ENCODE assay signal across 33 cellular contexts in the genomic region with DNA sequence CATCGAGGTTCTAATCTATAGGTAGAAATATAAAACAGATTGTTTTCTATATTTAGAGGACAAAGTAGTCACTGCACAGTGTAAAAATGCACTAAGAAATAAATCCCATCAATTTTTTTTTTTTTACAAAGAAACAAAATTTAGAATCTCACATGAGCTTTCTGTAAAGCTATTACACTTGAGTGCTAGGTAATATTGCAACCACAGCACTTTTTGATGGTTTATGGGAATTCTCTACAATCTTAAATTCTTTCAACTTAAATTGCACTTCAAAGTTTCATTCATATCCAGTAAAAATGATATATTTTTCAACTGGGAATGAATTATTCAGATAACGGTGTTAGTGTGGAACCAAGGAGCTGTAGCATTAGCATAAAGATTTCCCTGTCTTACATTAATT.
"Had no signal": no experiment of that assay in that cellular context is flagged by ENCODE, and none has a peak within 500 bp of the region (broad histone marks: within the 10 kb centered on the region; RNA-seq: fewer than 3 reads in every experiment).

No MANE protein-coding gene starts in this region.

- H3K27ac ChIP-seq: adrenal gland, body of pancreas, brain microvascular endothelial cell, breast epithelium, VCaP had no signal

- H3K4me3 ChIP-seq: adrenal gland, body of pancreas, breast epithelium had no signal

- FAIRE-seq: astrocyte, TTC549 had no signal

- ATAC-seq: activated CD8-positive, alpha-beta T cell treated with anti-CD3 and anti-CD28 coated beads for 36 hours; activated naive CD4-positive, alpha-beta T cell treated with anti-CD3 and anti-CD28 coated beads, Interleukin-2, amount 50 U/mL, for 72 hours; activated T-cell treated with anti-CD3 and anti-CD28 coated beads, Interleukin-2, amount 50 U/mL, for 4 hours; activated T-cell treated with anti-CD3 and anti-CD28 coated beads, Interleukin-2, amount 50 U/mL, for 72 hours; activated T-helper 17 cell treated with anti-CD3 and anti-CD28 coated beads, Interleukin-2, amount 50 U/mL, for 72 hours; body of pancreas had no signal

- H3K4me1 ChIP-seq: adrenal gland, body of pancreas, breast epithelium had no signal

- H3K27me3 ChIP-seq: adrenal gland, body of pancreas, brain microvascular endothelial cell, breast epithelium had no signal

- H3K36me3 ChIP-seq: adrenal gland, brain microvascular endothelial cell, breast epithelium had no signal

- DNase-seq: activated B cell treated with CpG ODN at 0.5 μM for 24 hours; activated CD4-positive, alpha-beta memory T cell treated with anti-CD3 and anti-CD28 coated beads for 36 hours; activated CD4-positive, alpha-beta T cell treated with anti-CD3 and anti-CD28 coated beads for 4 hours; activated CD4-positive, alpha-beta T cell treated with anti-CD3 and anti-CD28 coated beads, Interleukin-2, amount 10 ng/mL, durations not matched to agents 24 days and 14 days; activated CD4-positive, alpha-beta T cell treated with anti-CD3 and anti-CD28 coated beads, Interleukin-2, amount 50 U/mL, for 1 hour; activated CD4-positive, alpha-beta T cell treated with anti-CD3 and anti-CD28 coated beads, Interleukin-2, amount 50 U/mL, for 4 hours; activated CD4-positive, CD25-positive, alpha-beta regulatory T cell treated with anti-CD3 and anti-CD28 coated beads, Interleukin-2, amount 50 U/mL, for 72 hours; activated CD8-positive, alpha-beta memory T cell treated with anti-CD3 and anti-CD28 coated beads, Interleukin-2, amount 50 U/mL, for 4 hours; activated CD8-positive, alpha-beta T cell treated with anti-CD3 and anti-CD28 coated beads for 36 hours; activated effector memory CD4-positive, alpha-beta T cell treated with anti-CD3 and anti-CD28 coated beads, Interleukin-2, amount 50 U/mL, for 16 hours; activated gamma-delta T cell treated with Interleukin-2 at 50 U/mL for 16 hours; activated naive CD4-positive, alpha-beta T cell; activated naive CD4-positive, alpha-beta T cell treated with anti-CD3 and anti-CD28 coated beads for 36 hours; activated naive CD4-positive, alpha-beta T cell treated with anti-CD3 and anti-CD28 coated beads, Interleukin-2, amount 50 U/mL, for 16 hours; activated naive CD8-positive, alpha-beta T cell treated with anti-CD3 and anti-CD28 coated beads for 36 hours; activated T-cell treated with anti-CD3 and anti-CD28 coated beads for 4 hours; activated T-cell treated with anti-CD3 and anti-CD28 coated beads, Interleukin-2, amount 50 U/mL, for 1 hour; activated T-cell treated with anti-CD3 and anti-CD28 coated beads, Interleukin-2, amount 50 U/mL, for 4 hours; activated T-cell treated with anti-CD3 and anti-CD28 coated beads, Interleukin-2, amount 50 U/mL, for 72 hours; adrenal gland; amniotic stem cell; aorta; body of pancreas; brain microvascular endothelial cell; central memory CD4-positive, alpha-beta T cell; T-helper 2 cell; T-helper 9 cell had no signal

- H3K9me3 ChIP-seq: adrenal gland, body of pancreas, breast epithelium had no signal
